ENCODE assay signal across 8 cellular contexts in genomic region chr16:50323335-50324011, GRCh38. TPM values are rescaled to one million over a fixed set of nuclear protein-coding genes. Genes with fewer than 3 reads are reported as not detected.
DNase-seq lines count a peak whose midpoint lies in the region; ATAC-seq and TF ChIP-seq lines count a peak whose summit lies in the region.

No MANE protein-coding gene starts in this region.

- 74 to 81% methylated on average over 11 of the region's 11 CpGs for WGBS in heart right ventricle, 2 donors

- peak; percentile 28 for DNase-seq in CD1c-positive myeloid dendritic cell (ENCODE audit: extremely low spot score)
- peak; percentile 42 for DNase-seq in HT1080 (ENCODE audit: low read depth)
- peak; percentile 79 for DNase-seq in WERI-Rb-1
- DNase-seq in iris pigment epithelial cell (ENCODE audit: low read depth), result peak; percentile 66
- no peak for DNase-seq in glutamatergic neuron
- DNase-seq in NOMO-1 (lab: John Stamatoyannopoulos, UW; ENCODE audit: unreplicated experiment in 2 of 2), result no peak
- DNase-seq in heart right ventricle, result no peak

- TF ChIP-seq CTCF in WERI-Rb-1 (IDR thresholded peaks at IDR 0.05; ENCODE audit: low read depth, low read length) (0 out of 2 replicates have a peak, but pooled peaks have one; percentile 19), glutamatergic neuron (IDR thresholded peaks at IDR 0.05; ENCODE audit: partially characterized antibody, unreplicated experiment) (no peak), heart right ventricle (IDR thresholded peaks at IDR 0.05) (peak in 1 of 9 donors; percentile 17)

- no peaks in the 10 kb centered on the region for H3K36me3 Mint-ChIP-seq in glutamatergic neuron (ENCODE audit: unreplicated experiment)

- H3K4me3 ChIP-seq in WERI-Rb-1 (ENCODE audit: low read depth, low read length) (no peak overlapping the region), heart right ventricle (no peak overlapping the region)

- ATAC-seq in heart right ventricle (no peak), HG02798 (IDR thresholded peaks at IDR 0.05; ENCODE audit: poor library complexity, unreplicated experiment) (no peak)

- H3K27ac ChIP-seq in WERI-Rb-1, result peak overlapping the region; percentile 41
- no peak overlapping the region for H3K27ac ChIP-seq in heart right ventricle

- no peak overlapping the region for H3K27ac Mint-ChIP-seq in glutamatergic neuron (ENCODE audit: unreplicated experiment)

- no peak overlapping the region for H3K4me3 Mint-ChIP-seq in glutamatergic neuron (ENCODE audit: unreplicated experiment)

- H3K9me3 Mint-ChIP-seq in glutamatergic neuron (ENCODE audit: unreplicated experiment), result no peaks in the 10 kb centered on the region

- H3K4me1 Mint-ChIP-seq in glutamatergic neuron (ENCODE audit: low read depth, unreplicated experiment), result peaks cover 6% of the 10 kb centered on the region

- H3K27me3 ChIP-seq in WERI-Rb-1 (ENCODE audit: insufficient read depth, low read depth, severe bottlenecking), result no peaks in the 10 kb centered on the region
- H3K27me3 ChIP-seq in heart right ventricle, result no peaks in the 10 kb centered on the region

- intact Hi-C loops in heart right ventricle (cut with DNase I), result loop anchor here in 1 of 10 donors (10.0 kb wide), 1 partner anchor 69 kb away; no protein-coding TSS in a partner anchor

- peaks cover 87% of the 10 kb centered on the region for H3K36me3 ChIP-seq in WERI-Rb-1
- peaks cover 0 to 100% (median 69%) of the 10 kb centered on the region in 9 donors for H3K36me3 ChIP-seq in heart right ventricle

- H3K9me3 ChIP-seq in WERI-Rb-1 (ENCODE audit: severe bottlenecking) (no peaks in the 10 kb centered on the region), heart right ventricle (no peaks in the 10 kb centered on the region)

- peaks cover 0 to 5% (median 0%) of the 10 kb centered on the region in 9 donors for H3K4me1 ChIP-seq in heart right ventricle

- H3K27me3 Mint-ChIP-seq in glutamatergic neuron (ENCODE audit: unreplicated experiment), result no peaks in the 10 kb centered on the region

RNA-seq across cellular contexts. Expression of gene BRD7, which starts 45.3 kb away (rescaled TPM):
- 78.1 and 78.6 TPM in 2 replicates for total RNA-seq in HT1080 (2014; rRNA removed; shearing (Covaris generic))
- polyA plus RNA-seq in HT1080 (2015; cell fraction: cytosol; rRNA removed), result 57.7 and 70.6 TPM in 2 replicates
- 38.1 and 38.9 TPM in 2 replicates for polyA plus RNA-seq in HT1080 (2015; cell fraction: nucleus; rRNA removed)
- total RNA-seq in glutamatergic neuron (ENCODE audit: unreplicated experiment), result 80.8 TPM
- total RNA-seq in heart right ventricle, result 10 to 100 TPM; 35.3 to 50.9 (median 43.6) TPM
- polyA plus RNA-seq in heart right ventricle, result 10 to 100 TPM; 31.4 to 36.9 TPM

RNA-seq across cellular contexts. Expression of gene ADCY7, which starts 57.1 kb away (rescaled TPM):
- total RNA-seq in HT1080 (2014; rRNA removed; shearing (Covaris generic)), result 38.8 and 53.7 TPM in 2 replicates
- polyA plus RNA-seq in HT1080 (2015; cell fraction: cytosol; rRNA removed), result 19.7 and 29.7 TPM in 2 replicates
- polyA plus RNA-seq in HT1080 (2015; cell fraction: nucleus; rRNA removed), result 62.0 and 79.5 TPM in 2 replicates
- 16.7 TPM for total RNA-seq in glutamatergic neuron (ENCODE audit: unreplicated experiment)
- 10 to 100 TPM in 2 of 10 donors, 1 to 10 TPM in 8; 2.2 to 25.5 (median 4.7) TPM for total RNA-seq in heart right ventricle
- polyA plus RNA-seq in heart right ventricle, result 1 to 10 TPM; 2.4 to 5.0 TPM

Comparison
In these comparisons a context has a peak if more than half of its experiments do, and no peak if none do; other contexts are left out.
1. DNase-seq: peak in CD1c-positive myeloid dendritic cell (single experiment), HT1080 (single experiment), WERI-Rb-1 (single experiment) and iris pigment epithelial cell (single experiment); none in glutamatergic neuron (single experiment), NOMO-1 (0 of 2) and heart right ventricle (0 of 2).